In genomic region chr19:47804451-47804850, GRCh38 we compare ENCODE assay signal across 22 cellular contexts. TPM values are rescaled to one million over a fixed set of nuclear protein-coding genes. Genes with fewer than 3 reads are reported as not detected.
"Had no signal": no experiment of that assay in that cellular context is flagged by ENCODE, and none has a peak within 500 bp of the region (broad histone marks: within the 10 kb centered on the region; RNA-seq: fewer than 3 reads in every experiment).

TSS of gene TPRX1 (minus strand) at chr19:47804551. CDS start at chr19:47804539, 12 bp downstream.

RNA-seq across cellular contexts. Expression of gene TPRX1, which starts in this region (rescaled TPM):
- total RNA-seq: activated B cell treated with CpG ODN at 0.5 μM for 24 hours; activated CD4-positive, alpha-beta memory T cell treated with anti-CD3 and anti-CD28 coated beads for 36 hours; activated CD4-positive, alpha-beta T cell treated with anti-CD3 and anti-CD28 coated beads, Interleukin-2, amount 10 ng/mL, durations not matched to agents 24 days and 14 days; activated CD8-positive, alpha-beta memory T cell treated with anti-CD3 and anti-CD28 coated beads for 36 hours; activated CD8-positive, alpha-beta T cell treated with anti-CD3 and anti-CD28 coated beads for 36 hours; activated naive CD4-positive, alpha-beta T cell treated with anti-CD3 and anti-CD28 coated beads for 36 hours; activated naive CD4-positive, alpha-beta T cell treated with anti-CD3 and anti-CD28 coated beads, Interleukin-2, amount 50 U/mL, for 72 hours; activated naive CD8-positive, alpha-beta T cell treated with anti-CD3 and anti-CD28 coated beads for 36 hours; activated T-cell treated with anti-CD3 and anti-CD28 coated beads, Interleukin-2, amount 50 U/mL, for 4 hours; activated T-cell treated with anti-CD3 and anti-CD28 coated beads, Interleukin-2, amount 50 U/mL, for 72 hours; activated T-helper 1 cell treated with anti-CD3 and anti-CD28 coated beads, Interleukin-12 subunit alpha, Interleukin-12 subunit beta, Interleukin-2, Interleukin-4 antibody, amounts not matched to agents 30 ng/mL and 10 ng/mL and 1 ng/mL, durations not matched to agents 14 hours and 24 hours and 36 hours; activated T-helper 17 cell treated with anti-CD3 and anti-CD28 coated beads, Interleukin-2, amount 50 U/mL, for 72 hours; adrenal gland; aorta; astrocyte; body of pancreas; breast epithelium; cardiac muscle cell; T-cell; T-helper 1 cell treated with Interleukin-12 subunit alpha and Interleukin-12 subunit beta and Interleukin-4 antibody, amounts not matched to agents 30 ng/mL and 1 ng/mL, for 36 hours; T-helper 17 cell; T-helper 2 cell treated with Interferon-gamma antibody and Interleukin-4, amounts not matched to agents 100 ng/mL and 5 ng/mL, for 36 hours had no signal
- polyA plus RNA-seq: adrenal gland, aorta, cardiac muscle cell had no signal
